Comparison of ENCODE assay signal across 8 cellular contexts in genomic region chr11:66345316-66345649, GRCh38. TPM values are rescaled to one million over a fixed set of nuclear protein-coding genes. Genes with fewer than 3 reads are reported as not detected.
A peak's percentile ranks its signal among the peaks of the same experiment; 100 is the strongest.
DNase-seq lines count a peak whose midpoint lies in the region; ATAC-seq and TF ChIP-seq lines count a peak whose summit lies in the region.

No MANE protein-coding gene starts in this region.

- H3K36me3 ChIP-seq in GM06990 (ENCODE audit: control insufficient read depth, insufficient read depth, low read length), result peaks cover 13% of the 10 kb centered on the region

- H3K4me3 ChIP-seq in GM06990 (replicated peaks; ENCODE audit: low read depth, low read length), result peak overlapping the region; percentile 81

- peaks cover 20% of the 10 kb centered on the region for H3K36me3 Mint-ChIP-seq in natural killer cell treated with Interleukin-12 subunit alpha and Interleukin-12 subunit beta and Interleukin-15 and Interleukin-18, amount 100 ng/mL, for 72 hours

- peaks cover 0 to 2% of the 10 kb centered on the region in 2 donors for H3K27me3 Mint-ChIP-seq in natural killer cell treated with Interleukin-12 subunit alpha and Interleukin-12 subunit beta and Interleukin-15 and Interleukin-18, amount 100 ng/mL, for 72 hours

- no peak for TF ChIP-seq CTCF in GM06990 (IDR thresholded peaks at IDR 0.05; ENCODE audit: insufficient read depth, low read length, poor library complexity, severe bottlenecking)
- TF ChIP-seq CTCF in GM10248 (IDR thresholded peaks at IDR 0.05; ENCODE audit: control extremely low read depth, extremely low read depth, low read depth, missing control alignments), result no peak

- DNase-seq in GM06990 (ENCODE audit: extremely low read depth, insufficient read length) (no peak), caudate nucleus (lab: John Stamatoyannopoulos, UW) (no peak), GM10248 (ENCODE audit: extremely low spot score) (no peak)
- no peak for DNase-seq in natural killer cell treated with Interleukin-12 subunit alpha and Interleukin-12 subunit beta and Interleukin-15 and Interleukin-18, amount 100 ng/mL, for 72 hours (ENCODE audit: low spot score)
- no peak for DNase-seq in stimulated activated CD4-positive, alpha-beta T cell treated with anti-CD3 and anti-CD28 coated beads, Interleukin-1b, Interleukin-23, amount 100 ng/mL, for 48 hours

- H3K4me1 Mint-ChIP-seq in natural killer cell treated with Interleukin-12 subunit alpha and Interleukin-12 subunit beta and Interleukin-15 and Interleukin-18, amount 100 ng/mL, for 72 hours (ENCODE audit: low read depth in 2 of 2), result peaks cover 29 to 48% of the 10 kb centered on the region in 2 donors

- peak overlapping the region; percentile 91 to 96 for H3K27ac Mint-ChIP-seq in natural killer cell treated with Interleukin-12 subunit alpha and Interleukin-12 subunit beta and Interleukin-15 and Interleukin-18, amount 100 ng/mL, for 72 hours

- POLR2A ChIA-PET in GM10248 (lab: Yijun Ruan, JAX), result interaction anchor here (0.9 kb wide), 1 partner anchor 10 kb away, joined by 3 read pairs; no protein-coding TSS in a partner anchor

- H3K4me3 Mint-ChIP-seq in natural killer cell treated with Interleukin-12 subunit alpha and Interleukin-12 subunit beta and Interleukin-15 and Interleukin-18, amount 100 ng/mL, for 72 hours, result peak overlapping the region; percentile 96

- peak overlapping the region; percentile 38 for H3K27ac ChIP-seq in caudate nucleus (ENCODE audit: low read depth, low read length)

- peak; percentile 5 for ATAC-seq in HG03378 (IDR thresholded peaks at IDR 0.05; ENCODE audit: unreplicated experiment)
- no peak for ATAC-seq in natural killer cell treated with Interleukin-12 subunit alpha and Interleukin-12 subunit beta and Interleukin-15 and Interleukin-18, amount 100 ng/mL, for 72 hours
- no peak for ATAC-seq in GM18517 (IDR thresholded peaks at IDR 0.05; ENCODE audit: unreplicated experiment)
- no peak for ATAC-seq in HG02642 (IDR thresholded peaks at IDR 0.05; ENCODE audit: poor library complexity, unreplicated experiment)

- no peaks in the 10 kb centered on the region for H3K9me3 Mint-ChIP-seq in natural killer cell treated with Interleukin-12 subunit alpha and Interleukin-12 subunit beta and Interleukin-15 and Interleukin-18, amount 100 ng/mL, for 72 hours

- H3K27me3 ChIP-seq in GM06990 (replicated peaks; ENCODE audit: control insufficient read depth, insufficient read depth, low read length), result no peaks in the 10 kb centered on the region

- CTCF ChIA-PET in GM10248 (lab: Yijun Ruan, JAX), result interaction anchor here (1.5 to 5.6 kb wide), 8 partner anchors 10 to 93 kb away, joined by 4 to 37 read pairs (median 11); partner anchors contain the start of genes MRPL11 and RIN1

RNA-seq across cellular contexts. Expression of gene BRMS1, which starts 0.4 kb away (rescaled TPM):
- total RNA-seq in natural killer cell treated with Interleukin-12 subunit alpha and Interleukin-12 subunit beta and Interleukin-15 and Interleukin-18, amount 100 ng/mL, for 72 hours, result 10 to 100 TPM; 53.2 to 64.5 TPM

RNA-seq across cellular contexts. Expression of gene B4GAT1, which starts 2.1 kb away (rescaled TPM):
- total RNA-seq in natural killer cell treated with Interleukin-12 subunit alpha and Interleukin-12 subunit beta and Interleukin-15 and Interleukin-18, amount 100 ng/mL, for 72 hours, result 1 to 10 TPM; 3.5 to 5.4 TPM

RNA-seq across cellular contexts. Expression of gene RIN1, which starts 9.0 kb away (rescaled TPM):
- total RNA-seq in natural killer cell treated with Interleukin-12 subunit alpha and Interleukin-12 subunit beta and Interleukin-15 and Interleukin-18, amount 100 ng/mL, for 72 hours, result 1 to 10 TPM in 1 of 2 donors, under 1 TPM in 1; 0.43 to 2.1 TPM

RNA-seq across cellular contexts. Expression of gene SLC29A2, which starts 26.3 kb away (rescaled TPM):
- total RNA-seq in natural killer cell treated with Interleukin-12 subunit alpha and Interleukin-12 subunit beta and Interleukin-15 and Interleukin-18, amount 100 ng/mL, for 72 hours, result 10 to 100 TPM in 1 of 2 donors, 1 to 10 TPM in 1; 2.4 to 13.6 TPM

RNA-seq across cellular contexts. Expression of gene CD248, which starts 28.4 kb away (rescaled TPM):
- total RNA-seq in natural killer cell treated with Interleukin-12 subunit alpha and Interleukin-12 subunit beta and Interleukin-15 and Interleukin-18, amount 100 ng/mL, for 72 hours, result under 1 TPM; 0.10 to 0.59 TPM
